In the genomic region with DNA sequence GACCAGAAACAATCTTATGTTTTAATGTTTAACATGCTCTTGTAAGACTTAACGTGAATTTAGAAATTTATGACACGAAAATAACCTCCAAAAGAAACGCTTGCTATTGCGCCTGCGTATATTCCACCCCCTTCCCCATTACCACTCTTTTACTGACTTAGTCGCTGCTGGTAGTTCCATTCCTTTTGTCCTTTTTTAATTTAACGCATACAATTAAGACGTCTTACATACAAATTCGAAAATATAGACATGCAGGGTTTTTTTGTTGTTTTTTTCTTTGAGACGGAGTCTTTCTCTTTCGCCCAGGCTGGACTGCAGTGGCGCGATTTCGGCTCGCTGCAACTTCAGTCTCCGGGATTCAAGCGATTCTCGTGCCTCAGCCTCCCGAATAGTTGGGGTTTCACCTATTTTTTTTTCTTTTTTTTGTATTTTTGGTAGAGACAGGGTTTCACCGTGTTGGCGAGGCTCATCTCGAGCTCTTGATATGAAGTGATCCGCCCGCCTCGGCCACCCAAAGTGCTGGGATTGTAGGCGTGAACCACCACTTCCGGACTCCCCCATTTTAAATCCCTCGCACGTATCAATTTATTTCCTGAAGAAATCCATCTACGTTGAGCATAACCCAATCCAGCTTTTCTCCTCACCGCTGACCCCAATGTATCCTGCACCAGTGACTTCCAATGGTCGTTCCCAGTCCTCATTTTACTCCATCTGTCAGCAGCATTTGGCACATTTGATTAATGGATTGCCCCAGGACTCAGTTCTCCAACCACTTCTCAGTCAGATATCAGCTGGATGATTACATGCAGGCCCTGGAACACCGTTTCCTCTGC, we compare ENCODE assay signal across 8 cellular contexts. TPM values are rescaled to one million over a fixed set of nuclear protein-coding genes. Genes with fewer than 3 reads are reported as not detected.
DNase-seq lines count a peak whose midpoint lies in the region; ATAC-seq and TF ChIP-seq lines count a peak whose summit lies in the region.

No MANE protein-coding gene starts in this region.

- TF ChIP-seq CTCF in RWPE1 (conservative IDR thresholded peaks at IDR 0.05; ENCODE audit: low read depth) (no peak), heart left ventricle (IDR thresholded peaks at IDR 0.05) (no peak), psoas muscle (IDR thresholded peaks at IDR 0.05) (no peak)

- intact Hi-C loops in heart left ventricle (cut with DNase I) (loop anchor here in 2 of 10 donors (10.0 kb wide), 2 partner anchors 581 to 601 kb away; partner anchors contain the start of gene LSM11 (in 1 of the 2)), psoas muscle (cut with DNase I) (loop anchor here in 1 of 2 donors (10.0 kb wide), 1 partner anchor 601 kb away; the partner anchor contains the start of gene LSM11)

- CTCF ChIA-PET in RWPE1 (lab: Yijun Ruan, JAX), result interaction anchor here (0.6 to 1.0 kb wide), 4 partner anchors 111 to 600 kb away, joined by 3 to 4 read pairs (median 4); partner anchors contain the start of gene LSM11

- H3K27me3 ChIP-seq in heart left ventricle (no peaks in the 10 kb centered on the region), psoas muscle (ENCODE audit: insufficient read depth in 3 of 3, low read length in 2 of 3) (no peaks in the 10 kb centered on the region)

- H3K9me3 ChIP-seq in heart left ventricle (no peaks in the 10 kb centered on the region), psoas muscle (no peaks in the 10 kb centered on the region)

- H3K4me3 ChIP-seq in heart left ventricle (peak overlapping the region; percentile 28 to 95 (median 86)), psoas muscle (peak overlapping the region; percentile 99)

- peaks cover 34% of the 10 kb centered on the region for H3K36me3 Mint-ChIP-seq in activated naive CD8-positive, alpha-beta T cell treated with anti-CD3 and anti-CD28 coated beads, Interleukin-2, amount 50 U/mL, for 24 hours (ENCODE audit: low read depth)

- no peak for TF ChIP-seq POLR2A in heart left ventricle (IDR thresholded peaks at IDR 0.05)

- H3K4me3 Mint-ChIP-seq in activated naive CD8-positive, alpha-beta T cell treated with anti-CD3 and anti-CD28 coated beads, Interleukin-2, amount 50 U/mL, for 24 hours, result peak overlapping the region; percentile 90

- H3K36me3 ChIP-seq in heart left ventricle, result peaks cover 0 to 13% (median 8%) of the 10 kb centered on the region in 9 donors
- peaks cover 0 to 10% of the 10 kb centered on the region in 2 donors for H3K36me3 ChIP-seq in psoas muscle (ENCODE audit: insufficient read depth in 1 of 2, low read depth in 1 of 2)

- H3K27ac ChIP-seq in RWPE1 (peak overlapping the region; percentile 78), heart left ventricle (peak overlapping the region; percentile 80 to 95 (median 90)), psoas muscle (peak overlapping the region; percentile 97)

- ATAC-seq in GM21360 (IDR thresholded peaks at IDR 0.05; ENCODE audit: unreplicated experiment), result peak; percentile 23
- ATAC-seq in HG03575 (IDR thresholded peaks at IDR 0.05; ENCODE audit: extremely low read depth, insufficient number of reproducible peaks, low FRiP score, unreplicated experiment), result peak; percentile 24
- peak; percentile 47 for ATAC-seq in activated naive CD8-positive, alpha-beta T cell treated with anti-CD3 and anti-CD28 coated beads, Interleukin-2, amount 50 U/mL, for 24 hours
- ATAC-seq in heart left ventricle, result peak; percentile 44 to 73 (median 68)
- peak; percentile 49 to 76 (median 62) for ATAC-seq in psoas muscle

- POLR2A ChIA-PET in RWPE1 (lab: Yijun Ruan, JAX; ENCODE audit: low non-redundant PET), result interaction anchor here (0.6 kb wide), 1 partner anchor 13 kb away, joined by 21 read pairs; no protein-coding TSS in a partner anchor

- H3K4me1 ChIP-seq in heart left ventricle, result peaks cover 0 to 21% (median 9%) of the 10 kb centered on the region in 12 donors
- peaks cover 8% of the 10 kb centered on the region for H3K4me1 ChIP-seq in psoas muscle

- WGBS in heart left ventricle, 4 donors, result 5 to 23% (median 11%) methylated on average over 33 of the region's 33 CpGs
- WGBS in psoas muscle, 3 donors, result 5 to 12% (median 8%) methylated on average over 33 of the region's 33 CpGs

- peaks cover 3% of the 10 kb centered on the region for H3K9me3 Mint-ChIP-seq in activated naive CD8-positive, alpha-beta T cell treated with anti-CD3 and anti-CD28 coated beads, Interleukin-2, amount 50 U/mL, for 24 hours

- DNase-seq in DMS53 (lab: John Stamatoyannopoulos, UW) (peak; percentile 83), RWPE1 (ENCODE audit: low spot score) (peak; percentile 82), heart left ventricle (peak in 4 of 5 donors; percentile 35 to 75 (median 45)), psoas muscle (peak; percentile 43 to 59), globus pallidus (ENCODE audit: low spot score) (no peak)
- DNase-seq in activated naive CD8-positive, alpha-beta T cell treated with anti-CD3 and anti-CD28 coated beads, Interleukin-2, amount 50 U/mL, for 24 hours, result peak; percentile 65

- no peaks in the 10 kb centered on the region for H3K27me3 Mint-ChIP-seq in activated naive CD8-positive, alpha-beta T cell treated with anti-CD3 and anti-CD28 coated beads, Interleukin-2, amount 50 U/mL, for 24 hours

- H3K27ac Mint-ChIP-seq in activated naive CD8-positive, alpha-beta T cell treated with anti-CD3 and anti-CD28 coated beads, Interleukin-2, amount 50 U/mL, for 24 hours, result peak overlapping the region; percentile 93

- peaks cover 59% of the 10 kb centered on the region for H3K4me1 Mint-ChIP-seq in activated naive CD8-positive, alpha-beta T cell treated with anti-CD3 and anti-CD28 coated beads, Interleukin-2, amount 50 U/mL, for 24 hours

RNA-seq across cellular contexts. Expression of gene MED7, which starts 0.7 kb away (rescaled TPM):
- total RNA-seq in heart left ventricle (10 to 100 TPM in 2 of 9 donors, 1 to 10 TPM in 7; 6.9 to 11.0 (median 9.6) TPM), psoas muscle (10 to 100 TPM; 10.6 to 11.8 (median 11.3) TPM)
- polyA plus RNA-seq in heart left ventricle (1 to 10 TPM; 9.2 to 9.8 TPM), psoas muscle (10 to 100 TPM; 12.9 to 17.5 (median 16.5) TPM)

RNA-seq across cellular contexts. Expression of gene GARIN3, which starts 22.7 kb away (rescaled TPM):
- total RNA-seq in heart left ventricle (not detected), psoas muscle (not detected)
- polyA plus RNA-seq in heart left ventricle (not detected), psoas muscle (not detected)

RNA-seq across cellular contexts. Expression of gene HAVCR2, which starts 34.5 kb away (rescaled TPM):
- total RNA-seq in heart left ventricle (10 to 100 TPM in 2 of 9 donors, 1 to 10 TPM in 7; 1.0 to 39.2 (median 1.9) TPM), psoas muscle (1 to 10 TPM; 1.3 to 3.5 (median 1.5) TPM)
- polyA plus RNA-seq in heart left ventricle (1 to 10 TPM in 1 of 2 donors, under 1 TPM in 1; 0.80 to 1.9 TPM), psoas muscle (1 to 10 TPM in 1 of 3 donors, under 1 TPM in 2; 0.48 to 1.4 (median 0.90) TPM)

RNA-seq across cellular contexts. Expression of gene ITK, which starts 37.3 kb away (rescaled TPM):
- total RNA-seq in heart left ventricle (1 to 10 TPM in 2 of 9 donors, under 1 TPM in 7; 0.09 to 7.3 (median 0.44) TPM), psoas muscle (1 to 10 TPM in 1 of 4 donors, under 1 TPM in 3; 0.28 to 1.0 (median 0.33) TPM)
- polyA plus RNA-seq in heart left ventricle (under 1 TPM; 0.25 to 0.42 TPM), psoas muscle (under 1 TPM; 0.04 to 0.18 (median 0.05) TPM)
